Comparison of ENCODE assay signal across 8 cellular contexts in the genomic region with DNA sequence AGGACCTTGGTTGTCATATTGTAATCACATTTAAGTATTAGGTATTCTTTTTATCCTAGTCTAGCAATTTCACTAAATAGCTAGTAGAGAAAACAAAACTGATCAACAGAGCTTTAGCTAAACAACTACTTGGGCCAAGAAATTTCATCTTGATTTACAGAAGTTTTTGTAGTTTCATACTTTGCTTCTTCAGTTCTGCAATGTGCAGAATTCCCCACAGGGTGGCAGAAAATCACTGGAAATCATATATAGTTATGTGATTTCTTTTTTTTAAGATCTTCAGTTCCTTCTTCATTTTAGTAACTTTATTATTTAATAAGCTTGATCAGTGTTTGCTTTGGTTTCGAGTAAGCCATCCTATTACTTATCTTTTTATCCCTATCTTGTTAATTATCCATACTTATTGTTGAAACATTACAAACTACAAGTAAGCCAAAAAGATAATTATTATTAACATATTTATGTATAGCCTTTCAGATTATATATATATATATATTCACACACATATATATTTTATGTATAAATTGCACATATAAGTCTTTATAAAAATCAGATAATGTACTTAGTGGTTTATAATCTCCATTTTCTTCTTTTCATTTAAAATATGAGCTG.
DNase-seq lines count a peak whose midpoint lies in the region; ATAC-seq and TF ChIP-seq lines count a peak whose summit lies in the region.

No MANE protein-coding gene starts in this region.

- no peak overlapping the region for H3K4me3 ChIP-seq in GM12875 (ENCODE audit: low read depth, low read length)

- DNase-seq in AG08396 (ENCODE audit: low spot score) (peak; percentile 26), NCI-H82 (lab: John Stamatoyannopoulos, UW) (peak; percentile 54), germinal center (ENCODE audit: low spot score) (peak; percentile 37)
- DNase-seq in activated naive CD4-positive, alpha-beta T cell treated with Interleukin-2 at 50 U/mL for 16 hours = peak; percentile 36
- peak; percentile 9 for DNase-seq in stimulated activated CD4-positive, alpha-beta T cell treated with anti-CD3 and anti-CD28 coated beads, Interleukin-1b, Interleukin-23, amount 100 ng/mL, for 48 hours

- peak; percentile 19; the same call in 1 of the 2 replicates for TF ChIP-seq CTCF in GM12875 (IDR thresholded peaks at IDR 0.05; ENCODE audit: borderline replicate concordance, insufficient read depth, low read depth, low read length)

- ATAC-seq in GM18858 (IDR thresholded peaks at IDR 0.05; ENCODE audit: unreplicated experiment) = no peak
- no peak for ATAC-seq in GM19467 (IDR thresholded peaks at IDR 0.05; ENCODE audit: unreplicated experiment)
